In genomic region chrX:2228466-2228865, GRCh38 we compare ENCODE assay signal across 25 cellular contexts.
"Had no signal": no experiment of that assay in that cellular context is flagged by ENCODE, and none has a peak within 500 bp of the region (broad histone marks: within the 10 kb centered on the region; RNA-seq: fewer than 3 reads in every experiment).

No MANE protein-coding gene starts in this region.

- H3K27me3 Mint-ChIP-seq: activated CD4-positive, alpha-beta memory T cell treated with anti-CD3 and anti-CD28 coated beads, Interleukin-2, amount 10 ng/mL, durations not matched to agents 7 days and 5 days; activated CD4-positive, alpha-beta T cell treated with anti-CD3 and anti-CD28 coated beads, Interleukin-2, amount 10 ng/mL, durations not matched to agents 7 days and 5 days; activated T-cell treated with anti-CD3 and anti-CD28 coated beads, Interleukin-2, amount 50 U/mL, for 24 hours; naive thymus-derived CD4-positive, alpha-beta T cell; type B pancreatic cell had no signal

- H3K4me1 ChIP-seq: colonic mucosa, gastrocnemius medialis, uterus had no signal

- H3K4me3 ChIP-seq: colonic mucosa, gastrocnemius medialis, thoracic aorta, uterus had no signal

- ATAC-seq: gastrocnemius medialis; left colon; naive thymus-derived CD4-positive, alpha-beta T cell; right cardiac atrium had no signal

- H3K36me3 ChIP-seq: colonic mucosa, gastrocnemius medialis, thoracic aorta, uterus had no signal

- H3K27ac Mint-ChIP-seq: activated CD4-positive, alpha-beta memory T cell treated with anti-CD3 and anti-CD28 coated beads, Interleukin-2, amount 10 ng/mL, durations not matched to agents 7 days and 5 days; activated CD4-positive, alpha-beta T cell treated with anti-CD3 and anti-CD28 coated beads, Interleukin-2, amount 10 ng/mL, durations not matched to agents 7 days and 5 days; activated T-cell treated with anti-CD3 and anti-CD28 coated beads, Interleukin-2, amount 50 U/mL, for 24 hours; mesothelial cell of epicardium; type B pancreatic cell had no signal

- H3K27me3 ChIP-seq: colonic mucosa, gastrocnemius medialis, uterus had no signal

- H3K4me1 Mint-ChIP-seq: activated CD4-positive, alpha-beta memory T cell treated with anti-CD3 and anti-CD28 coated beads, Interleukin-2, amount 10 ng/mL, durations not matched to agents 7 days and 5 days had no signal

- H3K4me3 Mint-ChIP-seq: activated CD4-positive, alpha-beta memory T cell treated with anti-CD3 and anti-CD28 coated beads, Interleukin-2, amount 10 ng/mL, durations not matched to agents 7 days and 5 days; activated CD4-positive, alpha-beta T cell treated with anti-CD3 and anti-CD28 coated beads, Interleukin-2, amount 10 ng/mL, durations not matched to agents 7 days and 5 days; activated T-cell treated with anti-CD3 and anti-CD28 coated beads, Interleukin-2, amount 50 U/mL, for 24 hours; mesothelial cell of epicardium; naive thymus-derived CD4-positive, alpha-beta T cell; type B pancreatic cell had no signal

- H3K9me3 ChIP-seq: colonic mucosa, gastrocnemius medialis, thoracic aorta had no signal

- DNase-seq: activated CD4-positive, alpha-beta memory T cell treated with anti-CD3 and anti-CD28 coated beads, Interleukin-2, amount 10 ng/mL, durations not matched to agents 7 days and 5 days; activated CD4-positive, alpha-beta T cell treated with anti-CD3 and anti-CD28 coated beads for 1 hour; activated CD4-positive, alpha-beta T cell treated with anti-CD3 and anti-CD28 coated beads, Interleukin-2, amount 10 ng/mL, durations not matched to agents 7 days and 5 days; activated CD8-positive, alpha-beta memory T cell treated with anti-CD3 and anti-CD28 coated beads, Interleukin-2, amount 50 U/mL, for 48 hours; activated gamma-delta T cell treated with Interleukin-2 at 50 U/mL for 16 hours; activated naive CD4-positive, alpha-beta T cell treated with anti-CD3 and anti-CD28 coated beads, Interleukin-2, amount 50 U/mL, for 16 hours; activated T-cell treated with anti-CD3 and anti-CD28 coated beads, Interleukin-2, amount 50 U/mL, for 24 hours; colonic mucosa; effector CD8-positive, alpha-beta T cell; erythroblast; gastrocnemius medialis; hippocampal formation; kidney; left colon; mammary epithelial cell; naive thymus-derived CD4-positive, alpha-beta T cell; posterior cingulate gyrus; right cardiac atrium; stimulated activated CD4-positive, alpha-beta T cell treated with anti-CD3 and anti-CD28 coated beads, Interleukin-2, amount 100 ng/mL, for 48 hours; stimulated activated naive CD4-positive, alpha-beta T cell treated with Interleukin-2 at 50 U/mL for 16 hours; T-helper 2 cell; uterus had no signal

- H3K27ac ChIP-seq: colonic mucosa, gastrocnemius medialis, thoracic aorta, uterus had no signal
